14 cellular contexts compared by ENCODE assay signal in the genomic region with DNA sequence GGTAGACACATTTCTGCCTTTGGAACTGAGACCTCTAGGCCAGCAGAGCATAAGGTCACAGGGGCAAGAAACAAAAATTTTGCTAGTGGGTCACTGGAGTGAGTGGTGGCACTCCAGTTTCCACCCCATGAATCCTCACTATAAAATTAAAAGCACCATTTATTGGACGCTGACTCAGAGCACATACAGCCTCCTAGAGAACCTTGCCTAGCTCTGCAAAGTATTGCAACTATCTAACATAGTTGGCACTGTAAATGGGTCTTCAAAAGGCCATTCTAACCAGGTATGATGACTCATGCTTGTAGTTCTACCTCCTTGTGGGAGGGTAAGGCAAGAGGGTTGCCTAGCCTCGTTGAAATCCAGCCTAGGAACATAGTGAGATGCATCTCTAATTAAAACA. TPM values are rescaled to one million over a fixed set of nuclear protein-coding genes. Genes with fewer than 3 reads are reported as not detected.
DNase-seq lines count a peak whose midpoint lies in the region; ATAC-seq and TF ChIP-seq lines count a peak whose summit lies in the region.
"Had no signal": no experiment of that assay in that cellular context is flagged by ENCODE, and none has a peak within 500 bp of the region (broad histone marks: within the 10 kb centered on the region; RNA-seq: fewer than 3 reads in every experiment).

No MANE protein-coding gene starts in this region.

- no peak overlapping the region for H3K4me2 ChIP-seq in mammary epithelial cell (ENCODE audit: insufficient read depth, low read depth, low read length)

- no peak overlapping the region for H3K27ac Mint-ChIP-seq in activated naive CD8-positive, alpha-beta T cell treated with anti-CD3 and anti-CD28 coated beads for 36 hours
- H3K27ac Mint-ChIP-seq: B cell; CD4-positive, alpha-beta T cell had no signal

- no peak overlapping the region for H3K4me3 ChIP-seq in mammary epithelial cell (replicated peaks in 1 of 3; ENCODE audit: insufficient read depth in 1 of 3, low read depth in 2 of 3, low read length in 3 of 3)
- H3K4me3 ChIP-seq: HAP-1 had no signal

- in situ Hi-C loops in mammary epithelial cell (cut with MboI; ENCODE audit: low sequenced_read_pairs in 2 of 2) = no loop called here
- in situ Hi-C loops in KBM-7 (cut with MboI; ENCODE audit: low pct_unique_long_range_greater_than_20kb, low sequenced_read_pairs) = no loop called here

- H3K9me3 ChIP-seq in mammary epithelial cell (replicated peaks; ENCODE audit: insufficient read depth, low read length) = no peaks in the 10 kb centered on the region
- H3K9me3 ChIP-seq: HAP-1 had no signal

- H3K9ac ChIP-seq in mammary epithelial cell (ENCODE audit: insufficient read depth, low read length) = no peak overlapping the region

- peak; percentile 14 for ATAC-seq in foreskin keratinocyte
- ATAC-seq: HepG2 had no signal

- dilution Hi-C loops in mammary epithelial cell (cut with HindIII; ENCODE audit: low sequenced_read_pairs) = no loop called here

- no peaks in the 10 kb centered on the region for H3K27me3 Mint-ChIP-seq in activated naive CD8-positive, alpha-beta T cell treated with anti-CD3 and anti-CD28 coated beads for 36 hours
- H3K27me3 Mint-ChIP-seq: B cell; CD4-positive, alpha-beta T cell had no signal

- H3K36me3 Mint-ChIP-seq in activated naive CD8-positive, alpha-beta T cell treated with anti-CD3 and anti-CD28 coated beads for 36 hours = peaks cover 29% of the 10 kb centered on the region

- H3K4me1 ChIP-seq in mammary epithelial cell (ENCODE audit: insufficient read depth, low read length) = peaks cover 4% of the 10 kb centered on the region
- no peaks in the 10 kb centered on the region for H3K4me1 ChIP-seq in foreskin keratinocyte
- H3K4me1 ChIP-seq: HAP-1 had no signal

- 19% methylated on average over 2 of the region's 2 CpGs for WGBS in mammary epithelial cell (ENCODE audit: low coverage, missing lambda C conversion rate)

- no peak overlapping the region for H3K27ac ChIP-seq in mammary epithelial cell (ENCODE audit: insufficient read depth, low read depth, low read length)
- H3K27ac ChIP-seq in foreskin keratinocyte = no peak overlapping the region
- H3K27ac ChIP-seq in caudate nucleus (ENCODE audit: low read depth, low read length) = no peak overlapping the region

- DNase-seq in LoVo (ENCODE audit: low spot score) = peak; percentile 20
- peak; percentile 72 for DNase-seq in mammary epithelial cell
- peak; percentile 2 to 26 for DNase-seq in foreskin keratinocyte
- no peak for DNase-seq in medulla oblongata (ENCODE audit: extremely low spot score)
- no peak for DNase-seq in activated naive CD8-positive, alpha-beta T cell treated with anti-CD3 and anti-CD28 coated beads for 36 hours
- no peak for DNase-seq in caudate nucleus (lab: John Stamatoyannopoulos, UW)
- DNase-seq in KBM-7 = no peak
- DNase-seq: C1 segment of cervical spinal cord; Calu3; CD4-positive, alpha-beta T cell; DMS 273 treated with DMSO at 0.1 percent for 48 hours had no signal

- H3K9me3 Mint-ChIP-seq in activated naive CD8-positive, alpha-beta T cell treated with anti-CD3 and anti-CD28 coated beads for 36 hours = no peaks in the 10 kb centered on the region
- H3K9me3 Mint-ChIP-seq: CD4-positive, alpha-beta T cell had no signal

- no peaks in the 10 kb centered on the region for H3K4me1 Mint-ChIP-seq in activated naive CD8-positive, alpha-beta T cell treated with anti-CD3 and anti-CD28 coated beads for 36 hours
- H3K4me1 Mint-ChIP-seq: B cell had no signal

- BruUV-seq in mammary epithelial cell (replicated peaks; lab: Mats Ljungman, UMichigan) = no TSS peak

- no peak for TF ChIP-seq CTCF in mammary epithelial cell (conservative IDR thresholded peaks at IDR 0.05 in 1 of 2, IDR thresholded peaks at IDR 0.05 in 1 of 2; ENCODE audit: extremely low read depth in 1 of 2, insufficient read depth in 1 of 2, low read depth in 1 of 2, low read length in 2 of 2)
- no peak for TF ChIP-seq CTCF in foreskin keratinocyte (conservative IDR thresholded peaks at IDR 0.05)

- CTCF ChIA-PET in mammary epithelial cell (lab: Charles Lee; ENCODE audit: low non-redundant PET) = no interaction called here

- no peaks in the 10 kb centered on the region for H3K36me3 ChIP-seq in mammary epithelial cell (ENCODE audit: insufficient read depth, low read length)

- no peaks in the 10 kb centered on the region for H3K27me3 ChIP-seq in mammary epithelial cell (ENCODE audit: insufficient read depth, low read length)
- H3K27me3 ChIP-seq in foreskin keratinocyte = no peaks in the 10 kb centered on the region

- no peaks in the 10 kb centered on the region for H4K20me1 ChIP-seq in mammary epithelial cell (ENCODE audit: insufficient read depth, low read length)

- intact Hi-C loops in mammary epithelial cell (cut with micrococcal nuclease) = no loop called here

- no peak overlapping the region for H2AFZ ChIP-seq in mammary epithelial cell (ENCODE audit: low read depth, low read length)

- no peak overlapping the region for H3K4me3 Mint-ChIP-seq in activated naive CD8-positive, alpha-beta T cell treated with anti-CD3 and anti-CD28 coated beads for 36 hours
- H3K4me3 Mint-ChIP-seq: B cell; CD4-positive, alpha-beta T cell had no signal

- no peaks in the 10 kb centered on the region for H3K79me2 ChIP-seq in mammary epithelial cell (ENCODE audit: insufficient read depth, low read length)

RNA-seq across cellular contexts. Expression of gene RRAGB, which starts 25.1 kb away (rescaled TPM):
- 10 to 100 TPM in 1 of 2 donors, 1 to 10 TPM in 1; 5.8 to 16.3 TPM for total RNA-seq in mammary epithelial cell
- 5.7 TPM for polyA plus RNA-seq in mammary epithelial cell
- polyA minus RNA-seq in mammary epithelial cell = 4.6 TPM
- 7.1 and 8.0 TPM in 2 replicates for total RNA-seq in foreskin keratinocyte
- polyA plus RNA-seq in foreskin keratinocyte = 4.5 and 4.8 TPM in 2 replicates
- total RNA-seq in activated naive CD8-positive, alpha-beta T cell treated with anti-CD3 and anti-CD28 coated beads for 36 hours = 1 to 10 TPM; 5.5 to 6.5 TPM

Comparison
In these comparisons a context has a peak if more than half of its experiments do, and no peak if none do; other contexts are left out.
1. DNase-seq: peak in LoVo (single experiment), mammary epithelial cell (single experiment) and foreskin keratinocyte (2 of 2); none in medulla oblongata (single experiment), activated naive CD8-positive, alpha-beta T cell treated with anti-CD3 and anti-CD28 coated beads for 36 hours (single experiment), caudate nucleus (0 of 61) and KBM-7 (single experiment).